In the genomic region with DNA sequence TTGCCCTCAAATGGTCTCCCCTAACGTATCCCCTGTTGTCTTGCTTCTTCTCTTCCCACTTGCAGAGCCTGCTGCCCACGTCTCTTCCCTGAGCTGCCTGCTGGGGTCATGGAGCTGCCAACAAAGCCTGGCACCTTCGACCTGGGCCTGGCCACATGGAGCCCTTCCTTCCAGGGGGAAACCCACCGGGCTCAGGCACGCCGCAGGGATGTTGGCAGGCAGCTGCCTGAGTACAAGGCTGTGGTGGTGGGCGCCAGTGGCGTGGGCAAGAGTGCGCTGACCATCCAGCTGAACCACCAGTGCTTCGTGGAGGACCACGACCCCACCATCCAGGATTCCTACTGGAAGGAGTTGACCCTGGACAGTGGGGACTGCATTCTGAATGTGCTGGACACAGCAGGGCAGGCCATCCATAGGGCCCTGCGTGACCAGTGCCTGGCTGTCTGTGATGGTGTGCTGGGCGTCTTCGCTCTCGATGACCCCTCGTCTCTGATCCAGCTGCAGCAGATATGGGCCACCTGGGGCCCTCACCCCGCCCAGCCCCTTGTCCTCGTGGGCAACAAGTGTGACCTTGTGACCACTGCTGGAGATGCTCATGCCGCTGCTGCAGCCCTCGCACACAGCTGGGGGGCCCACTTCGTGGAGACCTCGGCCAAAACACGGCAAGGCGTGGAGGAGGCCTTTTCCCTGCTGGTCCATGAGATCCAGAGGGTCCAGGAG, we compare ENCODE assay signal across 36 cellular contexts. TPM values are rescaled to one million over a fixed set of nuclear protein-coding genes. Genes with fewer than 3 reads are reported as not detected.
DNase-seq lines count a peak whose midpoint lies in the region; ATAC-seq and TF ChIP-seq lines count a peak whose summit lies in the region.
"Had no signal": no experiment of that assay in that cellular context is flagged by ENCODE, and none has a peak within 500 bp of the region (broad histone marks: within the 10 kb centered on the region; RNA-seq: fewer than 3 reads in every experiment).

No MANE protein-coding gene starts in this region.

- H3K4me2 ChIP-seq in osteoblast (ENCODE audit: insufficient read depth, low read length), result no peak overlapping the region
- H3K4me2 ChIP-seq: A549; BLaER1; BLaER1 treated with 17β-estradiol and CSF1 and Interleukin-3, amounts not matched to agents 10 nM and 100 nM had no signal

- no peaks in the 10 kb centered on the region for H4K20me1 ChIP-seq in osteoblast (ENCODE audit: insufficient read depth, low read length)
- H4K20me1 ChIP-seq: BLaER1; BLaER1 treated with 17β-estradiol and CSF1 and Interleukin-3, amounts not matched to agents 10 nM and 100 nM had no signal

- H3K4me3 Mint-ChIP-seq in natural killer cell treated with Interleukin-12 subunit alpha and Interleukin-12 subunit beta and Interleukin-15 and Interleukin-18, amount 100 ng/mL, for 72 hours, result no peak overlapping the region
- no peak overlapping the region for H3K4me3 Mint-ChIP-seq in natural killer cell
- no peak overlapping the region for H3K4me3 Mint-ChIP-seq in stimulated activated naive B cell treated with anti-CD40 and anti-IgM and Interleukin-4, amounts not matched to agents 10 μg/mL and 1 μg/mL and 100 μg/mL, for 72 hours
- H3K4me3 Mint-ChIP-seq: B cell; CD4-positive, alpha-beta T cell; CD8-positive, alpha-beta T cell had no signal

- H3K4me3 ChIP-seq in osteoblast (ENCODE audit: insufficient read depth, low read length) (no peak overlapping the region), suprapubic skin (no peak overlapping the region)
- H3K4me3 ChIP-seq: A549; BLaER1; BLaER1 treated with 17β-estradiol and CSF1 and Interleukin-3, amounts not matched to agents 10 nM and 100 nM had no signal

- H3K4me1 Mint-ChIP-seq in natural killer cell treated with Interleukin-12 subunit alpha and Interleukin-12 subunit beta and Interleukin-15 and Interleukin-18, amount 100 ng/mL, for 72 hours (ENCODE audit: low read depth in 2 of 2), result peaks cover under 1 to 7% of the 10 kb centered on the region in 2 donors
- H3K4me1 Mint-ChIP-seq in natural killer cell, result peaks cover 0 to 5% of the 10 kb centered on the region in 2 donors
- H3K4me1 Mint-ChIP-seq in stimulated activated naive B cell treated with anti-CD40 and anti-IgM and Interleukin-4, amounts not matched to agents 10 μg/mL and 1 μg/mL and 100 μg/mL, for 72 hours, result peaks cover 8 to 18% of the 10 kb centered on the region in 2 donors

- intact Hi-C loops in natural killer cell (cut with micrococcal nuclease), result no loop called here

- H3K27ac ChIP-seq in osteoblast (ENCODE audit: low read depth, low read length), result no peak overlapping the region
- H3K27ac ChIP-seq in suprapubic skin, result no peak overlapping the region
- H3K27ac ChIP-seq: 22Rv1; A549; BLaER1; BLaER1 treated with 17β-estradiol and CSF1 and Interleukin-3, amounts not matched to agents 10 nM and 100 nM; C4-2B had no signal

- peak; percentile 56 for DNase-seq in natural killer cell treated with Interleukin-12 subunit alpha and Interleukin-12 subunit beta and Interleukin-15 and Interleukin-18, amount 100 ng/mL, for 72 hours (ENCODE audit: low spot score)
- no peak for DNase-seq in natural killer cell
- peak; percentile 77 for DNase-seq in osteoblast (ENCODE audit: insufficient read length, low spot score, missing footprints)
- no peak for DNase-seq in stimulated activated naive B cell treated with anti-CD40 and anti-IgM and Interleukin-4, amounts not matched to agents 10 μg/mL and 1 μg/mL and 100 μg/mL, for 72 hours
- DNase-seq in suprapubic skin (ENCODE audit: low spot score in 2 of 2), result no peak
- DNase-seq: 8988T; ACHN; AML-193; BE2C; C1 segment of cervical spinal cord; Caco-2; Calu3; CD4-positive, alpha-beta memory T cell; CD4-positive, alpha-beta T cell; CD4-positive, CD25-positive, alpha-beta regulatory T cell; CD8-positive, alpha-beta memory T cell; CD8-positive, alpha-beta T cell; COR-L47; DMS 273 treated with DMSO at 0.1 percent for 48 hours; DMS153; DMS53; DMS79; DMS79 treated with DMSO at 0.1 percent for 48 hours; DND-41; EL had no signal

- no peaks in the 10 kb centered on the region for H3K9me3 Mint-ChIP-seq in natural killer cell treated with Interleukin-12 subunit alpha and Interleukin-12 subunit beta and Interleukin-15 and Interleukin-18, amount 100 ng/mL, for 72 hours
- H3K9me3 Mint-ChIP-seq in natural killer cell, result no peaks in the 10 kb centered on the region
- peaks cover 0 to 7% of the 10 kb centered on the region in 2 donors for H3K9me3 Mint-ChIP-seq in stimulated activated naive B cell treated with anti-CD40 and anti-IgM and Interleukin-4, amounts not matched to agents 10 μg/mL and 1 μg/mL and 100 μg/mL, for 72 hours
- H3K9me3 Mint-ChIP-seq: CD4-positive, alpha-beta T cell; CD8-positive, alpha-beta memory T cell; CD8-positive, alpha-beta T cell had no signal

- H3K79me2 ChIP-seq in osteoblast (ENCODE audit: insufficient read depth, low read length), result no peaks in the 10 kb centered on the region

- H3K27ac Mint-ChIP-seq in natural killer cell treated with Interleukin-12 subunit alpha and Interleukin-12 subunit beta and Interleukin-15 and Interleukin-18, amount 100 ng/mL, for 72 hours, result no peak overlapping the region
- no peak overlapping the region for H3K27ac Mint-ChIP-seq in natural killer cell
- H3K27ac Mint-ChIP-seq in stimulated activated naive B cell treated with anti-CD40 and anti-IgM and Interleukin-4, amounts not matched to agents 10 μg/mL and 1 μg/mL and 100 μg/mL, for 72 hours, result peak overlapping the region; percentile 60
- H3K27ac Mint-ChIP-seq: B cell; CD14-positive monocyte; CD4-positive, alpha-beta memory T cell; CD4-positive, alpha-beta T cell; CD4-positive, CD25-positive, alpha-beta regulatory T cell; CD8-positive, alpha-beta memory T cell; CD8-positive, alpha-beta T cell had no signal

- 74% methylated on average over 5 of the region's 24 CpGs for WGBS in suprapubic skin

- H3K27me3 ChIP-seq in osteoblast (ENCODE audit: insufficient read depth, low read length) (peaks cover 15% of the 10 kb centered on the region), suprapubic skin (peaks cover 20% of the 10 kb centered on the region)
- H3K27me3 ChIP-seq: BE2C had no signal

- H3K9me3 ChIP-seq in osteoblast (ENCODE audit: low read depth, low read length), result no peaks in the 10 kb centered on the region
- no peaks in the 10 kb centered on the region for H3K9me3 ChIP-seq in suprapubic skin
- H3K9me3 ChIP-seq: A549, BE2C, Caco-2 had no signal

- H3K27me3 Mint-ChIP-seq in natural killer cell treated with Interleukin-12 subunit alpha and Interleukin-12 subunit beta and Interleukin-15 and Interleukin-18, amount 100 ng/mL, for 72 hours, result peaks cover 26 to 29% of the 10 kb centered on the region in 2 donors
- H3K27me3 Mint-ChIP-seq in natural killer cell (ENCODE audit: low read depth in 2 of 2), result peaks cover 36 to 48% of the 10 kb centered on the region in 2 donors
- H3K27me3 Mint-ChIP-seq in stimulated activated naive B cell treated with anti-CD40 and anti-IgM and Interleukin-4, amounts not matched to agents 10 μg/mL and 1 μg/mL and 100 μg/mL, for 72 hours, result peaks cover 45 to 52% of the 10 kb centered on the region in 2 donors

- no peaks in the 10 kb centered on the region for H3K36me3 ChIP-seq in osteoblast (ENCODE audit: insufficient read depth, low read length)
- H3K36me3 ChIP-seq in suprapubic skin, result peaks cover 8% of the 10 kb centered on the region
- H3K36me3 ChIP-seq: BE2C had no signal

- no peaks in the 10 kb centered on the region for H3K4me1 ChIP-seq in osteoblast (ENCODE audit: insufficient read depth, low read length)
- no peaks in the 10 kb centered on the region for H3K4me1 ChIP-seq in suprapubic skin
- H3K4me1 ChIP-seq: BE2C; BLaER1; BLaER1 treated with 17β-estradiol and CSF1 and Interleukin-3, amounts not matched to agents 10 nM and 100 nM; Caco-2 had no signal

- ATAC-seq in natural killer cell treated with Interleukin-12 subunit alpha and Interleukin-12 subunit beta and Interleukin-15 and Interleukin-18, amount 100 ng/mL, for 72 hours, result peak in 1 of 2 donors; percentile 33
- no peak for ATAC-seq in natural killer cell
- no peak for ATAC-seq in stimulated activated naive B cell treated with anti-CD40 and anti-IgM and Interleukin-4, amounts not matched to agents 10 μg/mL and 1 μg/mL and 100 μg/mL, for 72 hours (replicated peaks)
- no peak for ATAC-seq in GM18517 (IDR thresholded peaks at IDR 0.05; ENCODE audit: unreplicated experiment)
- ATAC-seq: A549; CD8-positive, alpha-beta T cell had no signal

- TF ChIP-seq EP300 in suprapubic skin (IDR thresholded peaks at IDR 0.05), result no peak

- TF ChIP-seq POLR2A in suprapubic skin (IDR thresholded peaks at IDR 0.05), result no peak

- no peak overlapping the region for H2AFZ ChIP-seq in osteoblast (ENCODE audit: low read length)

- TF ChIP-seq CTCF in natural killer cell (IDR thresholded peaks at IDR 0.05) (no peak), osteoblast (IDR thresholded peaks at IDR 0.05; ENCODE audit: extremely low read depth, low read depth, low read length) (no peak), suprapubic skin (IDR thresholded peaks at IDR 0.05) (no peak)

- no peaks in the 10 kb centered on the region for H3K36me3 Mint-ChIP-seq in natural killer cell treated with Interleukin-12 subunit alpha and Interleukin-12 subunit beta and Interleukin-15 and Interleukin-18, amount 100 ng/mL, for 72 hours
- no peaks in the 10 kb centered on the region for H3K36me3 Mint-ChIP-seq in natural killer cell
- peaks cover 17 to 21% of the 10 kb centered on the region in 2 donors for H3K36me3 Mint-ChIP-seq in stimulated activated naive B cell treated with anti-CD40 and anti-IgM and Interleukin-4, amounts not matched to agents 10 μg/mL and 1 μg/mL and 100 μg/mL, for 72 hours
- H3K36me3 Mint-ChIP-seq: CD4-positive, CD25-positive, alpha-beta regulatory T cell had no signal

RNA-seq across cellular contexts. Expression of gene ERAS, which starts 2.9 kb away (rescaled TPM):
- not detected for total RNA-seq in natural killer cell treated with Interleukin-12 subunit alpha and Interleukin-12 subunit beta and Interleukin-15 and Interleukin-18, amount 100 ng/mL, for 72 hours
- total RNA-seq in natural killer cell (not detected), osteoblast (not detected in 2 replicates), suprapubic skin (not detected)
- total RNA-seq: A172; A673; B cell; Caco-2; CD4-positive, alpha-beta memory T cell; CD4-positive, alpha-beta T cell; CD4-positive, CD25-positive, alpha-beta regulatory T cell; CD8-positive, alpha-beta T cell; Daoy had no signal

RNA-seq across cellular contexts. Expression of gene PCSK1N, which starts 6.2 kb away (rescaled TPM):
- under 1 TPM; 0.42 to 0.55 TPM for total RNA-seq in natural killer cell treated with Interleukin-12 subunit alpha and Interleukin-12 subunit beta and Interleukin-15 and Interleukin-18, amount 100 ng/mL, for 72 hours
- total RNA-seq in natural killer cell (under 1 TPM in 2 of 3 donors, not detected in 1; 0.35 to 0.89 TPM), osteoblast (not detected in 2 replicates), suprapubic skin (1 to 10 TPM; 1.5 to 9.0 (median 2.4) TPM)
- total RNA-seq: B cell had no signal

RNA-seq across cellular contexts. Expression of gene HDAC6, which starts 27.3 kb away (rescaled TPM):
- 10 to 100 TPM; 66.0 to 71.5 TPM for total RNA-seq in natural killer cell treated with Interleukin-12 subunit alpha and Interleukin-12 subunit beta and Interleukin-15 and Interleukin-18, amount 100 ng/mL, for 72 hours
- 100 to 1,000 TPM in 2 of 3 donors, 10 to 100 TPM in 1; 97.4 to 118 (median 101) TPM for total RNA-seq in natural killer cell
- 30.1 and 30.4 TPM in 2 replicates for total RNA-seq in osteoblast
- 100 to 1,000 TPM in 1 of 4 donors, 10 to 100 TPM in 3; 67.3 to 129 (median 93.2) TPM for total RNA-seq in suprapubic skin

RNA-seq across cellular contexts. Expression of gene GATA1, which starts 42.8 kb away (rescaled TPM):
- under 1 TPM in 1 of 2 donors, not detected in 1; 0.73 TPM for total RNA-seq in natural killer cell treated with Interleukin-12 subunit alpha and Interleukin-12 subunit beta and Interleukin-15 and Interleukin-18, amount 100 ng/mL, for 72 hours
- 1 to 10 TPM in 1 of 3 donors, under 1 TPM in 2; 0.41 to 3.0 (median 0.49) TPM for total RNA-seq in natural killer cell
- total RNA-seq in osteoblast, result not detected in 2 replicates
- total RNA-seq in suprapubic skin, result not detected
- total RNA-seq: A172; A673; B cell; Caco-2; Calu3; CD4-positive, alpha-beta memory T cell; CD4-positive, alpha-beta T cell; CD8-positive, alpha-beta memory T cell; CD8-positive, alpha-beta T cell; Daoy had no signal

Comparison
In these comparisons a context has a peak if more than half of its experiments do, and no peak if none do; other contexts are left out.
1. DNase-seq: peak in natural killer cell treated with Interleukin-12 subunit alpha and Interleukin-12 subunit beta and Interleukin-15 and Interleukin-18, amount 100 ng/mL, for 72 hours (single experiment) and osteoblast (single experiment); none in natural killer cell (single experiment), stimulated activated naive B cell treated with anti-CD40 and anti-IgM and Interleukin-4, amounts not matched to agents 10 μg/mL and 1 μg/mL and 100 μg/mL, for 72 hours (single experiment) and suprapubic skin (0 of 2).